Comparison of ENCODE assay signal across 9 cellular contexts in the genomic region with DNA sequence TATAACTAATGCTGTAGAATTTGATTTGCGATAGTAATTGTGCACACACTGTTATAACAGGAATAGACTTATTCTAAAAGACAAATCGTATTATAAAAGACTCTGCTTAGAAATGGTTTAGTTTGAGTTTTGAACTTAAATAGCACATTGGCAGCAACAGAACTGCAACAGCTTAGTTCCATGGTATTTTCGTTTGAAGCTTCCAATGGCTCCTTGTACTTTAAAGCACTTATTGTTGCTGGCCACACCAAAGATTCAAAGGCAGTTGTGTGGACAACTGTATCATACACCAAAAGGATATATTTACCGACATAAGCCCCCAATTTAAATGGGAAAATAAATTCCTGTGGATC.
DNase-seq lines count a peak whose midpoint lies in the region; ATAC-seq and TF ChIP-seq lines count a peak whose summit lies in the region.
"Had no signal": no experiment of that assay in that cellular context is flagged by ENCODE, and none has a peak within 500 bp of the region (broad histone marks: within the 10 kb centered on the region; RNA-seq: fewer than 3 reads in every experiment).

No MANE protein-coding gene starts in this region.

- TF ChIP-seq POLR2A in NB4 (IDR thresholded peaks at IDR 0.05; ENCODE audit: extremely low read depth, insufficient read length) = no peak

- H3K4me3 ChIP-seq in GM06990 (replicated peaks; ENCODE audit: low read depth, low read length) (peak overlapping the region; percentile 82), NB4 (ENCODE audit: low read depth, low read length) (peak overlapping the region; percentile 74), choroid plexus epithelial cell (ENCODE audit: low read depth, low read length) (no peak overlapping the region), rectal smooth muscle tissue (ENCODE audit: low read length) (peak overlapping the region; percentile 45)

- no peak overlapping the region for H3K9ac ChIP-seq in rectal smooth muscle tissue (ENCODE audit: low read length)

- DNase-seq in GM06990 (ENCODE audit: extremely low read depth, insufficient read length) (no peak), NB4 (ENCODE audit: low read depth) (peak; percentile 30), choroid plexus epithelial cell (ENCODE audit: low read depth) (peak; percentile 18), superior temporal gyrus (ENCODE audit: extremely low spot score) (no peak), DMS53 (lab: John Stamatoyannopoulos, UW) (no peak), HK-2 (ENCODE audit: unreplicated experiment) (no peak)
- DNase-seq: activated CD8-positive, alpha-beta memory T cell treated with anti-CD3 and anti-CD28 coated beads for 24 hours had no signal

- no peak for TF ChIP-seq CTCF in GM06990 (IDR thresholded peaks at IDR 0.05; ENCODE audit: insufficient read depth, low read length, poor library complexity, severe bottlenecking)
- no peak for TF ChIP-seq CTCF in NB4 (IDR thresholded peaks at IDR 0.05; ENCODE audit: low read depth, low read length)
- no peak for TF ChIP-seq CTCF in choroid plexus epithelial cell (conservative IDR thresholded peaks at IDR 0.05; ENCODE audit: low read depth, low read length)

- H3K27me3 ChIP-seq in GM06990 (replicated peaks; ENCODE audit: control insufficient read depth, insufficient read depth, low read length) = no peaks in the 10 kb centered on the region
- no peaks in the 10 kb centered on the region for H3K27me3 ChIP-seq in rectal smooth muscle tissue (ENCODE audit: control insufficient read depth, insufficient read depth, low read length)

- ATAC-seq in HG03108 (IDR thresholded peaks at IDR 0.05; ENCODE audit: unreplicated experiment) = no peak

- peaks cover 1% of the 10 kb centered on the region for H3K36me3 ChIP-seq in GM06990 (ENCODE audit: control insufficient read depth, insufficient read depth, low read length)
- no peaks in the 10 kb centered on the region for H3K36me3 ChIP-seq in rectal smooth muscle tissue (ENCODE audit: control insufficient read depth, insufficient read depth, low read length)

- peaks cover 27% of the 10 kb centered on the region for H3K4me1 ChIP-seq in rectal smooth muscle tissue (ENCODE audit: control insufficient read depth, insufficient read depth, low read length)

- peak overlapping the region; percentile 25 for H3K27ac ChIP-seq in rectal smooth muscle tissue (ENCODE audit: low read depth, low read length)

Comparison
In these comparisons a context has a peak if more than half of its experiments do, and no peak if none do; other contexts are left out.
1. DNase-seq: peak in NB4 (single experiment) and choroid plexus epithelial cell (single experiment); none in GM06990 (single experiment), superior temporal gyrus (single experiment), DMS53 (single experiment) and HK-2 (single experiment).